Comparison of ENCODE assay signal across 2 cellular contexts in the genomic region with DNA sequence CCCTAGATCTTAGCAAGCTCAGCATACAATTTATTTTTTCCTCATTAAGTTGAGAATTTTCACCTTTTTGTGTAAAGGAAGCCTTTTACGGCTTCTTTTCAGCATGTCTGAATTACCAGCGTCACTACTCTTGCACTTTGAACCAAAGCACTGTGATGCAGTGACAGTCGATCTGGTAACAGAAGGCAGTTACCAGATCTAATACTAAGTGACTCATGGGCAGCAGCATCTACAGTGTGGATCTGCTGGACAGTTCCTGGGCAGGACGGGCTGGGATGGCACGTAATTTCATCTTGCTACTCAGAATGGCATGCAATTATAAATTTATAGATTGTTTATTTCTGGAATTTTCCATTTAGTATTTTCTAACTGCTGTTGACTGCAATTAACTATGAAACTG.
TF ChIP-seq lines count a peak whose summit lies in the region.

No MANE protein-coding gene starts in this region.

TF ChIP-seq in A549, 52 proteins besides CTCF, POLR2A, EP300 and RAD21:
- TF ChIP-seq, protein P1, sequence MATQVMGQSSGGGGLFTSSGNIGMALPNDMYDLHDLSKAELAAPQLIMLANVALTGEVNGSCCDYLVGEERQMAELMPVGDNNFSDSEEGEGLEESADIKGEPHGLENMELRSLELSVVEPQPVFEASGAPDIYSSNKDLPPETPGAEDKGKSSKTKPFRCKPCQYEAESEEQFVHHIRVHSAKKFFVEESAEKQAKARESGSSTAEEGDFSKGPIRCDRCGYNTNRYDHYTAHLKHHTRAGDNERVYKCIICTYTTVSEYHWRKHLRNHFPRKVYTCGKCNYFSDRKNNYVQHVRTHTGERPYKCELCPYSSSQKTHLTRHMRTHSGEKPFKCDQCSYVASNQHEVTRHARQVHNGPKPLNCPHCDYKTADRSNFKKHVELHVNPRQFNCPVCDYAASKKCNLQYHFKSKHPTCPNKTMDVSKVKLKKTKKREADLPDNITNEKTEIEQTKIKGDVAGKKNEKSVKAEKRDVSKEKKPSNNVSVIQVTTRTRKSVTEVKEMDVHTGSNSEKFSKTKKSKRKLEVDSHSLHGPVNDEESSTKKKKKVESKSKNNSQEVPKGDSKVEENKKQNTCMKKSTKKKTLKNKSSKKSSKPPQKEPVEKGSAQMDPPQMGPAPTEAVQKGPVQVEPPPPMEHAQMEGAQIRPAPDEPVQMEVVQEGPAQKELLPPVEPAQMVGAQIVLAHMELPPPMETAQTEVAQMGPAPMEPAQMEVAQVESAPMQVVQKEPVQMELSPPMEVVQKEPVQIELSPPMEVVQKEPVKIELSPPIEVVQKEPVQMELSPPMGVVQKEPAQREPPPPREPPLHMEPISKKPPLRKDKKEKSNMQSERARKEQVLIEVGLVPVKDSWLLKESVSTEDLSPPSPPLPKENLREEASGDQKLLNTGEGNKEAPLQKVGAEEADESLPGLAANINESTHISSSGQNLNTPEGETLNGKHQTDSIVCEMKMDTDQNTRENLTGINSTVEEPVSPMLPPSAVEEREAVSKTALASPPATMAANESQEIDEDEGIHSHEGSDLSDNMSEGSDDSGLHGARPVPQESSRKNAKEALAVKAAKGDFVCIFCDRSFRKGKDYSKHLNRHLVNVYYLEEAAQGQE (IDR thresholded peaks at IDR 0.05): peak; percentile 54; the same call in 1 of the 2 replicates
- TF ChIP-seq, protein P2, sequence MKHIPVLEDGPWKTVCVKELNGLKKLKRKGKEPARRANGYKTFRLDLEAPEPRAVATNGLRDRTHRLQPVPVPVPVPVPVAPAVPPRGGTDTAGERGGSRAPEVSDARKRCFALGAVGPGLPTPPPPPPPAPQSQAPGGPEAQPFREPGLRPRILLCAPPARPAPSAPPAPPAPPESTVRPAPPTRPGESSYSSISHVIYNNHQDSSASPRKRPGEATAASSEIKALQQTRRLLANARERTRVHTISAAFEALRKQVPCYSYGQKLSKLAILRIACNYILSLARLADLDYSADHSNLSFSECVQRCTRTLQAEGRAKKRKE (CRISPR knock-in tag; IDR thresholded peaks at IDR 0.05; ENCODE audit: low read depth): no peak
TF ChIP-seq in A549: peak in this region for 1.

TF ChIP-seq in GM23338, 12 proteins besides CTCF, POLR2A, EP300 and RAD21 (continued from another document):
- TF ChIP-seq, protein P3, sequence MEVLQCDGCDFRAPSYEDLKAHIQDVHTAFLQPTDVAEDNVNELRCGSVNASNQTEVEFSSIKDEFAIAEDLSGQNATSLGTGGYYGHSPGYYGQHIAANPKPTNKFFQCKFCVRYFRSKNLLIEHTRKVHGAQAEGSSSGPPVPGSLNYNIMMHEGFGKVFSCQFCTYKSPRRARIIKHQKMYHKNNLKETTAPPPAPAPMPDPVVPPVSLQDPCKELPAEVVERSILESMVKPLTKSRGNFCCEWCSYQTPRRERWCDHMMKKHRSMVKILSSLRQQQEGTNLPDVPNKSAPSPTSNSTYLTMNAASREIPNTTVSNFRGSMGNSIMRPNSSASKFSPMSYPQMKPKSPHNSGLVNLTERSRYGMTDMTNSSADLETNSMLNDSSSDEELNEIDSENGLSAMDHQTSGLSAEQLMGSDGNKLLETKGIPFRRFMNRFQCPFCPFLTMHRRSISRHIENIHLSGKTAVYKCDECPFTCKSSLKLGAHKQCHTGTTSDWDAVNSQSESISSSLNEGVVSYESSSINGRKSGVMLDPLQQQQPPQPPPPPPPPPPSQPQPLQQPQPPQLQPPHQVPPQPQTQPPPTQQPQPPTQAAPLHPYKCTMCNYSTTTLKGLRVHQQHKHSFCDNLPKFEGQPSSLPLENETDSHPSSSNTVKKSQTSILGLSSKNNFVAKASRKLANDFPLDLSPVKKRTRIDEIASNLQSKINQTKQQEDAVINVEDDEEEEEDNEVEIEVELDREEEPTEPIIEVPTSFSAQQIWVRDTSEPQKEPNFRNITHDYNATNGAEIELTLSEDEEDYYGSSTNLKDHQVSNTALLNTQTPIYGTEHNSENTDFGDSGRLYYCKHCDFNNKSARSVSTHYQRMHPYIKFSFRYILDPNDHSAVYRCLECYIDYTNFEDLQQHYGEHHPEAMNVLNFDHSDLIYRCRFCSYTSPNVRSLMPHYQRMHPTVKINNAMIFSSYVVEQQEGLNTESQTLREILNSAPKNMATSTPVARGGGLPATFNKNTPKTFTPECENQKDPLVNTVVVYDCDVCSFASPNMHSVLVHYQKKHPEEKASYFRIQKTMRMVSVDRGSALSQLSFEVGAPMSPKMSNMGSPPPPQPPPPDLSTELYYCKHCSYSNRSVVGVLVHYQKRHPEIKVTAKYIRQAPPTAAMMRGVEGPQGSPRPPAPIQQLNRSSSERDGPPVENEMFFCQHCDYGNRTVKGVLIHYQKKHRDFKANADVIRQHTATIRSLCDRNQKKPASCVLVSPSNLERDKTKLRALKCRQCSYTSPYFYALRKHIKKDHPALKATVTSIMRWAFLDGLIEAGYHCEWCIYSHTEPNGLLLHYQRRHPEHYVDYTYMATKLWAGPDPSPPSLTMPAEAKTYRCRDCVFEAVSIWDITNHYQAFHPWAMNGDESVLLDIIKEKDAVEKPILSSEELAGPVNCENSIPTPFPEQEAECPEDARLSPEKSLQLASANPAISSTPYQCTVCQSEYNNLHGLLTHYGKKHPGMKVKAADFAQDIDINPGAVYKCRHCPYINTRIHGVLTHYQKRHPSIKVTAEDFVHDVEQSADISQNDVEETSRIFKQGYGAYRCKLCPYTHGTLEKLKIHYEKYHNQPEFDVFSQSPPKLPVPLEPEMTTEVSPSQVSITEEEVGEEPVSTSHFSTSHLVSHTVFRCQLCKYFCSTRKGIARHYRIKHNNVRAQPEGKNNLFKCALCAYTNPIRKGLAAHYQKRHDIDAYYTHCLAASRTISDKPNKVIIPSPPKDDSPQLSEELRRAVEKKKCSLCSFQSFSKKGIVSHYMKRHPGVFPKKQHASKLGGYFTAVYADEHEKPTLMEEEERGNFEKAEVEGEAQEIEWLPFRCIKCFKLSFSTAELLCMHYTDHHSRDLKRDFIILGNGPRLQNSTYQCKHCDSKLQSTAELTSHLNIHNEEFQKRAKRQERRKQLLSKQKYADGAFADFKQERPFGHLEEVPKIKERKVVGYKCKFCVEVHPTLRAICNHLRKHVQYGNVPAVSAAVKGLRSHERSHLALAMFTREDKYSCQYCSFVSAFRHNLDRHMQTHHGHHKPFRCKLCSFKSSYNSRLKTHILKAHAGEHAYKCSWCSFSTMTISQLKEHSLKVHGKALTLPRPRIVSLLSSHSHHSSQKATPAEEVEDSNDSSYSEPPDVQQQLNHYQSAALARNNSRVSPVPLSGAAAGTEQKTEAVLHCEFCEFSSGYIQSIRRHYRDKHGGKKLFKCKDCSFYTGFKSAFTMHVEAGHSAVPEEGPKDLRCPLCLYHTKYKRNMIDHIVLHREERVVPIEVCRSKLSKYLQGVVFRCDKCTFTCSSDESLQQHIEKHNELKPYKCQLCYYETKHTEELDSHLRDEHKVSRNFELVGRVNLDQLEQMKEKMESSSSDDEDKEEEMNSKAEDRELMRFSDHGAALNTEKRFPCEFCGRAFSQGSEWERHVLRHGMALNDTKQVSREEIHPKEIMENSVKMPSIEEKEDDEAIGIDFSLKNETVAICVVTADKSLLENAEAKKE (CRISPR knock-in tag; IDR thresholded peaks at IDR 0.05): no peak
- TF ChIP-seq, protein P4, sequence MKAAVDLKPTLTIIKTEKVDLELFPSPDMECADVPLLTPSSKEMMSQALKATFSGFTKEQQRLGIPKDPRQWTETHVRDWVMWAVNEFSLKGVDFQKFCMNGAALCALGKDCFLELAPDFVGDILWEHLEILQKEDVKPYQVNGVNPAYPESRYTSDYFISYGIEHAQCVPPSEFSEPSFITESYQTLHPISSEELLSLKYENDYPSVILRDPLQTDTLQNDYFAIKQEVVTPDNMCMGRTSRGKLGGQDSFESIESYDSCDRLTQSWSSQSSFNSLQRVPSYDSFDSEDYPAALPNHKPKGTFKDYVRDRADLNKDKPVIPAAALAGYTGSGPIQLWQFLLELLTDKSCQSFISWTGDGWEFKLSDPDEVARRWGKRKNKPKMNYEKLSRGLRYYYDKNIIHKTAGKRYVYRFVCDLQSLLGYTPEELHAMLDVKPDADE (IDR thresholded peaks at IDR 0.05): no peak
- TF ChIP-seq POLR2AphosphoS5 (IDR thresholded peaks at IDR 0.05; ENCODE audit: low read depth) (no peak), EZH2 (IDR thresholded peaks at IDR 0.05; ENCODE audit: low read depth, unreplicated experiment) (no peak), CREB1 (CRISPR knock-in tag; IDR thresholded peaks at IDR 0.05; ENCODE audit: low read depth) (no peak), NANOG (IDR thresholded peaks at IDR 0.05; ENCODE audit: borderline replicate concordance) (no peak)
- TF ChIP-seq, protein P1 (IDR thresholded peaks at IDR 0.05; ENCODE audit: unreplicated experiment): peak; percentile 24
